7 cellular contexts compared by ENCODE assay signal in genomic region chr7:76760546-76761220, GRCh38.
DNase-seq lines count a peak whose midpoint lies in the region; ATAC-seq, FAIRE-seq and TF ChIP-seq lines count a peak whose summit lies in the region.
"Not testable (repeated sequence)": the region's sequence is repeated elsewhere in the genome, so short reads cannot be mapped to it uniquely, and the experiment has no call there.

No MANE protein-coding gene starts in this region.

- ATAC-seq in GM18498 (IDR thresholded peaks at IDR 0.05; ENCODE audit: unreplicated experiment) (peak; percentile 44), foreskin keratinocyte (peak; percentile 93)
- peak; percentile 71 for ATAC-seq in activated CD8-positive, alpha-beta memory T cell treated with anti-CD3 and anti-CD28 coated beads, Interleukin-2, amount 10 ng/mL, durations not matched to agents 7 days and 5 days

- not testable (repeated sequence) for H3K36me3 Mint-ChIP-seq in activated CD8-positive, alpha-beta memory T cell treated with anti-CD3 and anti-CD28 coated beads, Interleukin-2, amount 10 ng/mL, durations not matched to agents 7 days and 5 days

- H3K27me3 ChIP-seq in brain microvascular endothelial cell (replicated peaks); foreskin keratinocyte; trophoblast cell (ENCODE audit: insufficient read depth, low read length): not testable (repeated sequence)

- H3K79me2 ChIP-seq in trophoblast cell (ENCODE audit: control insufficient read depth, insufficient read depth, low read length, poor library complexity) = not testable (repeated sequence)

- H3K23ac ChIP-seq in trophoblast cell (ENCODE audit: low read length) = not testable (repeated sequence)

- H4K8ac ChIP-seq in trophoblast cell (ENCODE audit: low read depth, low read length) = not testable (repeated sequence)

- H3K9me3 ChIP-seq in trophoblast cell (ENCODE audit: insufficient read depth, low read depth, low read length) = not testable (repeated sequence)

- H2BK5ac ChIP-seq in trophoblast cell (ENCODE audit: low read depth, low read length, poor library complexity) = not testable (repeated sequence)

- H3K27ac ChIP-seq in brain microvascular endothelial cell; foreskin keratinocyte; trophoblast cell (ENCODE audit: low read depth, low read length): not testable (repeated sequence)

- in situ Hi-C loops in brain microvascular endothelial cell (cut with HindIII; ENCODE audit: low pct_ligation_motif_present, low sequenced_read_pairs) = not testable (repeated sequence)

- H2AFZ ChIP-seq in trophoblast cell (ENCODE audit: insufficient read depth, low read length, poor library complexity) = not testable (repeated sequence)

- TF ChIP-seq CTCF in brain microvascular endothelial cell (IDR thresholded peaks at IDR 0.05; ENCODE audit: low read depth, low read length, missing control alignments); foreskin keratinocyte (conservative IDR thresholded peaks at IDR 0.05): not testable (repeated sequence)

- not testable (repeated sequence) for H3K4me3 ChIP-seq in brain microvascular endothelial cell (ENCODE audit: low read depth, low read length); trophoblast cell (ENCODE audit: low read depth, low read length)

- H4K12ac ChIP-seq in trophoblast cell (ENCODE audit: low read depth, low read length) = not testable (repeated sequence)

- not testable (repeated sequence) for H3K9me3 Mint-ChIP-seq in activated CD8-positive, alpha-beta memory T cell treated with anti-CD3 and anti-CD28 coated beads, Interleukin-2, amount 10 ng/mL, durations not matched to agents 7 days and 5 days (ENCODE audit: low read depth)

- FAIRE-seq in RCC 7860 (lab: Jason Lieb, UNC) = not testable (repeated sequence)

- not testable (repeated sequence) for H3K14ac ChIP-seq in trophoblast cell (ENCODE audit: low read length)

- not testable (repeated sequence) for H3K79me1 ChIP-seq in trophoblast cell (ENCODE audit: low read length)

- not testable (repeated sequence) for H3K27ac Mint-ChIP-seq in activated CD8-positive, alpha-beta memory T cell treated with anti-CD3 and anti-CD28 coated beads, Interleukin-2, amount 10 ng/mL, durations not matched to agents 7 days and 5 days

- not testable (repeated sequence) for H3K4me2 ChIP-seq in trophoblast cell (ENCODE audit: low read length)

- DNase-seq in HS-27A (ENCODE audit: low read depth) = peak; percentile 35
- DNase-seq in RCC 7860 (ENCODE audit: low spot score) = peak; percentile 71
- not testable (repeated sequence) for DNase-seq in activated CD8-positive, alpha-beta memory T cell treated with anti-CD3 and anti-CD28 coated beads, Interleukin-2, amount 10 ng/mL, durations not matched to agents 7 days and 5 days
- DNase-seq in brain microvascular endothelial cell = peak; percentile 20
- peak; percentile 75 to 89 for DNase-seq in foreskin keratinocyte
- peak; percentile 29 to 75 for DNase-seq in trophoblast cell

- H2BK12ac ChIP-seq in trophoblast cell (ENCODE audit: low read length) = not testable (repeated sequence)

- H3K4me3 Mint-ChIP-seq in activated CD8-positive, alpha-beta memory T cell treated with anti-CD3 and anti-CD28 coated beads, Interleukin-2, amount 10 ng/mL, durations not matched to agents 7 days and 5 days = not testable (repeated sequence)

- H3K18ac ChIP-seq in trophoblast cell (ENCODE audit: low read length) = not testable (repeated sequence)

- not testable (repeated sequence) for H3K4me1 ChIP-seq in foreskin keratinocyte; trophoblast cell (ENCODE audit: control insufficient read depth in 1 of 2, insufficient read depth in 2 of 2, low read length in 2 of 2)

- H2AK5ac ChIP-seq in trophoblast cell (ENCODE audit: low read length) = not testable (repeated sequence)

- H3K4me1 Mint-ChIP-seq in activated CD8-positive, alpha-beta memory T cell treated with anti-CD3 and anti-CD28 coated beads, Interleukin-2, amount 10 ng/mL, durations not matched to agents 7 days and 5 days = not testable (repeated sequence)

- CTCF ChIA-PET in activated CD8-positive, alpha-beta memory T cell treated with anti-CD3 and anti-CD28 coated beads, Interleukin-2, amount 10 ng/mL, durations not matched to agents 7 days and 5 days (lab: Charles Lee) = not testable (repeated sequence)

- H3K4ac ChIP-seq in trophoblast cell (ENCODE audit: low read depth, low read length) = not testable (repeated sequence)

- not testable (repeated sequence) for H3K9ac ChIP-seq in trophoblast cell (ENCODE audit: low read length)

- not testable (repeated sequence) for H3K27me3 Mint-ChIP-seq in activated CD8-positive, alpha-beta memory T cell treated with anti-CD3 and anti-CD28 coated beads, Interleukin-2, amount 10 ng/mL, durations not matched to agents 7 days and 5 days

- H2BK120ac ChIP-seq in trophoblast cell (ENCODE audit: insufficient read depth, low read length, poor library complexity) = not testable (repeated sequence)

- not testable (repeated sequence) for H3K36me3 ChIP-seq in brain microvascular endothelial cell (replicated peaks); trophoblast cell (ENCODE audit: control insufficient read depth in 1 of 2, insufficient read depth in 2 of 2, low read length in 2 of 2)

- not testable (repeated sequence) for H4K91ac ChIP-seq in trophoblast cell (ENCODE audit: low read depth, low read length)
